Comparison of ENCODE assay signal across 8 cellular contexts in the genomic region with DNA sequence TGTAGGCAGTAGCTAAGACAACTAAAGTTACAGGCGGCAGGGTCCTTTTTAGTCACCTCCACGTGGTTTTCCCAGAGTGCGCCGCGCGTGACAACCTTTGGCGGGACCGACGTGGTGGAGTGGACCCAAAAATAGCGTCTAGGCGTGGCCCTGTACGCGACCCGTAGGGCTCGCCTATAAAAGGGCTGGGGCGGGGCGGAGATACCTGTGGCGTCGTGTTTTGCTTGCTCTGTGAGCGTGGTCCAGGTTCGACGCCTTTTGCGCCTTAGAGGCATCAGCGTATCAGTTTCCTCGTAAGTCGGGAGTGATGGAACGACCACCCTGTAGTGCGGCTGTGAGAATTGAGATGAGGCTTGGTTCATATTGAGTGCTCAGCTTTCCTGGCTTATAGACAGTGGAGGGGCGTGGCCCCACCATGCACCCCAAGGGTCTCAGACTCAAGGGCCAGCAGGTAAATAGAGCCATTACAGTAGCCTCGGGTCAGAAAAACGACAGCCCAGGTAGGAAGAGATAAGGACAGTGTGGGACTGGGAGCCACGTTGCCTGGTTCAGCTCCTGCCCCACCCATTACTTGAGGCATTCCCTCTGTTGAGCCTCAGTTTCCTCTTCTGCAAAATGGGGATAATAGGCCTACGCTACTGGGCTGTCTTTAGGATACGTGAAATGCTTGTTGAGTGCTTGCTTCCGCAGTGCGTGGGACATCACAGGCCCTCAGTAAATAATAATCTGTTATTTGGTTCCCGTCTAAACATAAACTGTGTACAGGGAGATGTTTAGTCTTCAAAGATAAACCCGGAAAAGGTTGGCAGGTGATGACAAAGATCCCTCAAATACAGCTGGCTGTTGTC. TPM values are rescaled to one million over a fixed set of nuclear protein-coding genes. Genes with fewer than 3 reads are reported as not detected.
DNase-seq lines count a peak whose midpoint lies in the region; ATAC-seq and TF ChIP-seq lines count a peak whose summit lies in the region.

No MANE protein-coding gene starts in this region.

- H3K4me3 Mint-ChIP-seq in activated CD4-positive, alpha-beta memory T cell treated with anti-CD3 and anti-CD28 coated beads for 36 hours, result peak overlapping the region; percentile 94
- peak overlapping the region; percentile 90 to 100 (median 99) for H3K4me3 Mint-ChIP-seq in naive B cell
- H3K4me3 Mint-ChIP-seq in stimulated activated naive B cell treated with anti-CD40 and anti-IgM and Interleukin-4, amounts not matched to agents 10 μg/mL and 1 μg/mL and 100 μg/mL, for 72 hours, result peak overlapping the region; percentile 92 to 96

- DNase-seq in DMS153 treated with DMSO at 0.1 percent for 48 hours (lab: John Stamatoyannopoulos, UW; ENCODE audit: unreplicated experiment) (peak; percentile 92), NCI-H524 treated with DMSO at 0.1 percent for 48 hours (lab: John Stamatoyannopoulos, UW) (peak; percentile 75), epithelial cell of esophagus (ENCODE audit: low read depth) (peak; percentile 76), naive B cell (no peak)
- peak; percentile 91 for DNase-seq in activated CD4-positive, alpha-beta memory T cell treated with anti-CD3 and anti-CD28 coated beads for 36 hours
- DNase-seq in stimulated activated naive B cell treated with anti-CD40 and anti-IgM and Interleukin-4, amounts not matched to agents 10 μg/mL and 1 μg/mL and 100 μg/mL, for 72 hours, result peak; percentile 88
- DNase-seq in central memory CD4-positive, alpha-beta T cell, result no peak

- H3K4me1 Mint-ChIP-seq in activated CD4-positive, alpha-beta memory T cell treated with anti-CD3 and anti-CD28 coated beads for 36 hours (ENCODE audit: low read depth), result peaks cover 15% of the 10 kb centered on the region
- H3K4me1 Mint-ChIP-seq in naive B cell, result peaks cover 12 to 19% (median 18%) of the 10 kb centered on the region in 3 donors
- H3K4me1 Mint-ChIP-seq in stimulated activated naive B cell treated with anti-CD40 and anti-IgM and Interleukin-4, amounts not matched to agents 10 μg/mL and 1 μg/mL and 100 μg/mL, for 72 hours, result peaks cover 14 to 16% of the 10 kb centered on the region in 2 donors

- peaks cover 7% of the 10 kb centered on the region for H3K9me3 Mint-ChIP-seq in activated CD4-positive, alpha-beta memory T cell treated with anti-CD3 and anti-CD28 coated beads for 36 hours
- peaks cover 4 to 19% (median 9%) of the 10 kb centered on the region in 7 donors for H3K9me3 Mint-ChIP-seq in naive B cell
- peaks cover 7 to 8% of the 10 kb centered on the region in 2 donors for H3K9me3 Mint-ChIP-seq in stimulated activated naive B cell treated with anti-CD40 and anti-IgM and Interleukin-4, amounts not matched to agents 10 μg/mL and 1 μg/mL and 100 μg/mL, for 72 hours

- POLR2A ChIA-PET in activated CD4-positive, alpha-beta memory T cell treated with anti-CD3 and anti-CD28 coated beads for 36 hours (lab: Charles Lee), result interaction anchor here (0.7 to 2.0 kb wide), 6 partner anchors 13 to 124 kb away, joined by 3 to 5 read pairs (median 4); partner anchors contain the start of genes DNM2 and SMARCA4

- no peak for TF ChIP-seq CTCF in epithelial cell of esophagus (IDR thresholded peaks at IDR 0.05; ENCODE audit: insufficient read depth, low read depth, low read length, missing control alignments)

- ATAC-seq in HG02798 (IDR thresholded peaks at IDR 0.05; ENCODE audit: poor library complexity, unreplicated experiment) (peak; percentile 12), naive B cell (ENCODE audit: low read depth in 2 of 2) (peak; percentile 29 to 42)
- peak; percentile 46 to 55 for ATAC-seq in stimulated activated naive B cell treated with anti-CD40 and anti-IgM and Interleukin-4, amounts not matched to agents 10 μg/mL and 1 μg/mL and 100 μg/mL, for 72 hours (replicated peaks)

- intact Hi-C loops in activated CD4-positive, alpha-beta memory T cell treated with anti-CD3 and anti-CD28 coated beads for 36 hours (cut with micrococcal nuclease), result loop anchor here (1.0 to 5.0 kb wide), 9 partner anchors 34 to 269 kb away; partner anchors contain the start of genes CARM1, CDKN2D, ILF3 and KRI1

- H3K36me3 Mint-ChIP-seq in activated CD4-positive, alpha-beta memory T cell treated with anti-CD3 and anti-CD28 coated beads for 36 hours, result peaks cover 9% of the 10 kb centered on the region
- peaks cover 5 to 11% of the 10 kb centered on the region in 2 donors for H3K36me3 Mint-ChIP-seq in naive B cell
- peaks cover 24 to 36% of the 10 kb centered on the region in 2 donors for H3K36me3 Mint-ChIP-seq in stimulated activated naive B cell treated with anti-CD40 and anti-IgM and Interleukin-4, amounts not matched to agents 10 μg/mL and 1 μg/mL and 100 μg/mL, for 72 hours

- CTCF ChIA-PET in activated CD4-positive, alpha-beta memory T cell treated with anti-CD3 and anti-CD28 coated beads for 36 hours (lab: Charles Lee), result interaction anchor here (0.6 to 4.5 kb wide), 14 partner anchors 9 to 255 kb away, joined by 3 to 49 read pairs (median 4); partner anchors contain the start of genes DNM2 and QTRT1

- peak overlapping the region; percentile 78 for H3K4me3 ChIP-seq in epithelial cell of esophagus (ENCODE audit: low read length)

- peak overlapping the region; percentile 99 for H3K27ac Mint-ChIP-seq in activated CD4-positive, alpha-beta memory T cell treated with anti-CD3 and anti-CD28 coated beads for 36 hours
- H3K27ac Mint-ChIP-seq in naive B cell, result peak overlapping the region; percentile 99 to 100 (median 100)
- peak overlapping the region; percentile 99 for H3K27ac Mint-ChIP-seq in stimulated activated naive B cell treated with anti-CD40 and anti-IgM and Interleukin-4, amounts not matched to agents 10 μg/mL and 1 μg/mL and 100 μg/mL, for 72 hours

- no peaks in the 10 kb centered on the region for H3K27me3 Mint-ChIP-seq in activated CD4-positive, alpha-beta memory T cell treated with anti-CD3 and anti-CD28 coated beads for 36 hours
- no peaks in the 10 kb centered on the region for H3K27me3 Mint-ChIP-seq in naive B cell
- no peaks in the 10 kb centered on the region for H3K27me3 Mint-ChIP-seq in stimulated activated naive B cell treated with anti-CD40 and anti-IgM and Interleukin-4, amounts not matched to agents 10 μg/mL and 1 μg/mL and 100 μg/mL, for 72 hours

RNA-seq across cellular contexts. Expression of gene TMED1, which starts 0.7 kb away (rescaled TPM):
- total RNA-seq in activated CD4-positive, alpha-beta memory T cell treated with anti-CD3 and anti-CD28 coated beads for 36 hours, result 10 to 100 TPM; 18.8 to 19.1 TPM
- 10 to 100 TPM; 17.4 to 25.8 (median 22.3) TPM for polyA plus RNA-seq in naive B cell (ENCODE audit: low read depth in 6 of 6)

RNA-seq across cellular contexts. Expression of gene C19orf38, which starts 11.5 kb away (rescaled TPM):
- 1 to 10 TPM; 1.4 to 1.7 TPM for total RNA-seq in activated CD4-positive, alpha-beta memory T cell treated with anti-CD3 and anti-CD28 coated beads for 36 hours
- 1 to 10 TPM; 1.5 to 5.3 (median 1.9) TPM for polyA plus RNA-seq in naive B cell (ENCODE audit: low read depth in 6 of 6)

RNA-seq across cellular contexts. Expression of gene CARM1, which starts 34.7 kb away (rescaled TPM):
- 10 to 100 TPM; 75.0 to 78.3 TPM for total RNA-seq in activated CD4-positive, alpha-beta memory T cell treated with anti-CD3 and anti-CD28 coated beads for 36 hours
- under 1 TPM; 0.37 to 0.75 (median 0.63) TPM for polyA plus RNA-seq in naive B cell (ENCODE audit: low read depth in 6 of 6)

Comparison
In these comparisons a context has a peak if more than half of its experiments do, and no peak if none do; other contexts are left out.
1. DNase-seq: peak in DMS153 treated with DMSO at 0.1 percent for 48 hours (single experiment), NCI-H524 treated with DMSO at 0.1 percent for 48 hours (single experiment), activated CD4-positive, alpha-beta memory T cell treated with anti-CD3 and anti-CD28 coated beads for 36 hours (single experiment), epithelial cell of esophagus (single experiment) and stimulated activated naive B cell treated with anti-CD40 and anti-IgM and Interleukin-4, amounts not matched to agents 10 μg/mL and 1 μg/mL and 100 μg/mL, for 72 hours (single experiment); none in naive B cell (single experiment) and central memory CD4-positive, alpha-beta T cell (single experiment).
2. Peak in every context shown above with its lines, with median percentiles within 50 percentile points of each other: ATAC-seq, H3K27ac Mint-ChIP-seq and H3K4me3 Mint-ChIP-seq.